ENCODE assay signal across 1 cellular context in the genomic region with DNA sequence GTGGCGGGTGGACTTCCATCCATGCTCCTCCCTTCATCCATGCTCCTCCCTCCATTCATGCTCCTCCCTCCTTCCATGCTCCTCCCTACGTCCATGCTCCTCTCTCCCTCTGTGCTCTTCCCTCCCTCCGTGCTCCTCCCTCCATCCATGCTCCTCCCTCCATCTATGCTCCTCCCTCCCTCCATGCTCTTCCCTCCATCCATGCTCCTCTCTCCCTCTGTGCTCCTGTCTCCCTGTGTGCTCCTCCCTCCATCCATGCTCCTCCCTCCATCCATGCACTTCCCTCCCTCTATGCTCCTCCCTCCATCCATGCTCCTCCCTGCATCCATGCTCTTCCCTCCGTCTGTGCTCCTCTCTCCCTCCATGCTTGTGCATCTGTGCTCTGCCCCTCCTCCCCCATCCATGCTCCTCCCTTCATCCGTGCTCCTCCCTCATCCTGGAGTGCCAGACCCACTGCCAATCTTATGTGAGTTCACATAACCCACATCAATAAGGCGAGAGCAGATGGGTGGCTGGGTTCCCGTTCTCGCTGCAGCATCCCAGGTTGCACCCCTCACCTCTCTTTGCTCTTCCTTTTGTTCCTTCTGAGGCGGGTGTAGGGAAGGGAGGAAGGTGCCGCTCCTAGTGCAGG.
TF ChIP-seq lines count a peak whose summit lies in the region.

No MANE protein-coding gene starts in this region.

TF ChIP-seq in K562, 482 proteins besides CTCF, POLR2A, EP300 and RAD21 (continued from another document and continues in another):
- TF ChIP-seq, protein P1, sequence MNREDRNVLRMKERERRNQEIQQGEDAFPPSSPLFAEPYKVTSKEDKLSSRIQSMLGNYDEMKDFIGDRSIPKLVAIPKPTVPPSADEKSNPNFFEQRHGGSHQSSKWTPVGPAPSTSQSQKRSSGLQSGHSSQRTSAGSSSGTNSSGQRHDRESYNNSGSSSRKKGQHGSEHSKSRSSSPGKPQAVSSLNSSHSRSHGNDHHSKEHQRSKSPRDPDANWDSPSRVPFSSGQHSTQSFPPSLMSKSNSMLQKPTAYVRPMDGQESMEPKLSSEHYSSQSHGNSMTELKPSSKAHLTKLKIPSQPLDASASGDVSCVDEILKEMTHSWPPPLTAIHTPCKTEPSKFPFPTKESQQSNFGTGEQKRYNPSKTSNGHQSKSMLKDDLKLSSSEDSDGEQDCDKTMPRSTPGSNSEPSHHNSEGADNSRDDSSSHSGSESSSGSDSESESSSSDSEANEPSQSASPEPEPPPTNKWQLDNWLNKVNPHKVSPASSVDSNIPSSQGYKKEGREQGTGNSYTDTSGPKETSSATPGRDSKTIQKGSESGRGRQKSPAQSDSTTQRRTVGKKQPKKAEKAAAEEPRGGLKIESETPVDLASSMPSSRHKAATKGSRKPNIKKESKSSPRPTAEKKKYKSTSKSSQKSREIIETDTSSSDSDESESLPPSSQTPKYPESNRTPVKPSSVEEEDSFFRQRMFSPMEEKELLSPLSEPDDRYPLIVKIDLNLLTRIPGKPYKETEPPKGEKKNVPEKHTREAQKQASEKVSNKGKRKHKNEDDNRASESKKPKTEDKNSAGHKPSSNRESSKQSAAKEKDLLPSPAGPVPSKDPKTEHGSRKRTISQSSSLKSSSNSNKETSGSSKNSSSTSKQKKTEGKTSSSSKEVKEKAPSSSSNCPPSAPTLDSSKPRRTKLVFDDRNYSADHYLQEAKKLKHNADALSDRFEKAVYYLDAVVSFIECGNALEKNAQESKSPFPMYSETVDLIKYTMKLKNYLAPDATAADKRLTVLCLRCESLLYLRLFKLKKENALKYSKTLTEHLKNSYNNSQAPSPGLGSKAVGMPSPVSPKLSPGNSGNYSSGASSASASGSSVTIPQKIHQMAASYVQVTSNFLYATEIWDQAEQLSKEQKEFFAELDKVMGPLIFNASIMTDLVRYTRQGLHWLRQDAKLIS (CRISPR knock-in tag; IDR thresholded peaks at IDR 0.05): no peak
- TF ChIP-seq U2AF2 (optimal IDR thresholded peaks at IDR 0.05; ENCODE audit: low read depth, low read length) (no peak), ZNF717 (CRISPR knock-in tag; IDR thresholded peaks at IDR 0.05) (no peak), MYBL2 (IDR thresholded peaks at IDR 0.05; ENCODE audit: low read depth) (no peak), MYBL2 (CRISPR knock-in tag; IDR thresholded peaks at IDR 0.05; ENCODE audit: borderline replicate concordance) (no peak), ARID2 (IDR thresholded peaks at IDR 0.05) (no peak), YY1 (IDR thresholded peaks at IDR 0.05; ENCODE audit: borderline replicate concordance in 1 of 3, control insufficient read depth in 1 of 3, extremely low read depth in 1 of 3, insufficient read depth in 3 of 3, insufficient read length in 1 of 3, insufficient replicate concordance in 2 of 3, low read depth in 1 of 3, low read length in 2 of 3) (no peak), MIER1 (IDR thresholded peaks at IDR 0.05; ENCODE audit: low read depth) (no peak), SUPT5H (IDR thresholded peaks at IDR 0.05) (no peak), HEY1 (CRISPR knock-in tag; IDR thresholded peaks at IDR 0.05; ENCODE audit: borderline replicate concordance) (no peak), ZNF561 (CRISPR knock-in tag; conservative IDR thresholded peaks at IDR 0.05) (no peak), RBM17 (IDR thresholded peaks at IDR 0.05; ENCODE audit: borderline replicate concordance, low read depth, low read length) (no peak), SREBF2 (CRISPR knock-in tag; IDR thresholded peaks at IDR 0.05) (no peak), CEBPG (CRISPR knock-in tag; IDR thresholded peaks at IDR 0.05) (no peak), CEBPG (tag; conservative IDR thresholded peaks at IDR 0.05 in 1 of 2, IDR thresholded peaks at IDR 0.05 in 1 of 2) (no peak), ZNF146 (CRISPR knock-in tag; IDR thresholded peaks at IDR 0.05; ENCODE audit: unreplicated experiment) (no peak), NFE2L1 (tag; IDR thresholded peaks at IDR 0.05; ENCODE audit: borderline replicate concordance, low read depth) (no peak), FOXJ3 (CRISPR knock-in tag; IDR thresholded peaks at IDR 0.05) (no peak), TAF15 (IDR thresholded peaks at IDR 0.05; ENCODE audit: low read depth, low read length) (no peak), ELF2 (CRISPR knock-in tag; IDR thresholded peaks at IDR 0.05) (no peak), ZNF140 (CRISPR knock-in tag; IDR thresholded peaks at IDR 0.05) (no peak), MAFG (tag; conservative IDR thresholded peaks at IDR 0.05) (no peak), ZKSCAN8 (CRISPR knock-in tag; IDR thresholded peaks at IDR 0.05) (no peak), SIN3A (IDR thresholded peaks at IDR 0.05; ENCODE audit: borderline replicate concordance in 2 of 2, control insufficient read depth in 1 of 2, low read depth in 2 of 2, low read length in 2 of 2) (no peak), ESRRB (CRISPR knock-in tag; IDR thresholded peaks at IDR 0.05; ENCODE audit: borderline replicate concordance) (no peak), ZFX (CRISPR knock-in tag; IDR thresholded peaks at IDR 0.05) (no peak), RBM39 (optimal IDR thresholded peaks at IDR 0.05; ENCODE audit: low read depth, low read length) (no peak), ELF1 (tag; IDR thresholded peaks at IDR 0.05) (no peak), HNRNPUL1 (IDR thresholded peaks at IDR 0.05; ENCODE audit: low read length) (no peak), ZNF253 (CRISPR knock-in tag; conservative IDR thresholded peaks at IDR 0.05) (no peak), NEUROD1 (IDR thresholded peaks at IDR 0.05; ENCODE audit: borderline replicate concordance, low read depth, low read length, partially characterized antibody) (no peak), ZNF584 (CRISPR knock-in tag; IDR thresholded peaks at IDR 0.05; ENCODE audit: low read depth) (no peak), MCM2 (IDR thresholded peaks at IDR 0.05; ENCODE audit: low read depth) (peak; percentile 71; the same call in 1 of the 2 replicates), SMC3 (conservative IDR thresholded peaks at IDR 0.05; ENCODE audit: insufficient read depth, low read depth, low read length) (0 out of 2 replicates have a peak, but pooled peaks have one; percentile 0), ZBTB8A (IDR thresholded peaks at IDR 0.05; ENCODE audit: partially characterized antibody) (no peak), GATAD2B (IDR thresholded peaks at IDR 0.05; ENCODE audit: borderline replicate concordance) (no peak), GTF2E2 (tag; IDR thresholded peaks at IDR 0.05) (no peak), ZNF239 (CRISPR knock-in tag; IDR thresholded peaks at IDR 0.05) (no peak), ARNT (IDR thresholded peaks at IDR 0.05) (no peak), ZNF23 (CRISPR knock-in tag; IDR thresholded peaks at IDR 0.05) (no peak), SMARCA4 (IDR thresholded peaks at IDR 0.05) (no peak), RFX1 (IDR thresholded peaks at IDR 0.05) (no peak)
- TF ChIP-seq, protein P2, sequence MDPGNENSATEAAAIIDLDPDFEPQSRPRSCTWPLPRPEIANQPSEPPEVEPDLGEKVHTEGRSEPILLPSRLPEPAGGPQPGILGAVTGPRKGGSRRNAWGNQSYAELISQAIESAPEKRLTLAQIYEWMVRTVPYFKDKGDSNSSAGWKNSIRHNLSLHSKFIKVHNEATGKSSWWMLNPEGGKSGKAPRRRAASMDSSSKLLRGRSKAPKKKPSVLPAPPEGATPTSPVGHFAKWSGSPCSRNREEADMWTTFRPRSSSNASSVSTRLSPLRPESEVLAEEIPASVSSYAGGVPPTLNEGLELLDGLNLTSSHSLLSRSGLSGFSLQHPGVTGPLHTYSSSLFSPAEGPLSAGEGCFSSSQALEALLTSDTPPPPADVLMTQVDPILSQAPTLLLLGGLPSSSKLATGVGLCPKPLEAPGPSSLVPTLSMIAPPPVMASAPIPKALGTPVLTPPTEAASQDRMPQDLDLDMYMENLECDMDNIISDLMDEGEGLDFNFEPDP (CRISPR knock-in tag; IDR thresholded peaks at IDR 0.05): no peak
- TF ChIP-seq, protein P3, sequence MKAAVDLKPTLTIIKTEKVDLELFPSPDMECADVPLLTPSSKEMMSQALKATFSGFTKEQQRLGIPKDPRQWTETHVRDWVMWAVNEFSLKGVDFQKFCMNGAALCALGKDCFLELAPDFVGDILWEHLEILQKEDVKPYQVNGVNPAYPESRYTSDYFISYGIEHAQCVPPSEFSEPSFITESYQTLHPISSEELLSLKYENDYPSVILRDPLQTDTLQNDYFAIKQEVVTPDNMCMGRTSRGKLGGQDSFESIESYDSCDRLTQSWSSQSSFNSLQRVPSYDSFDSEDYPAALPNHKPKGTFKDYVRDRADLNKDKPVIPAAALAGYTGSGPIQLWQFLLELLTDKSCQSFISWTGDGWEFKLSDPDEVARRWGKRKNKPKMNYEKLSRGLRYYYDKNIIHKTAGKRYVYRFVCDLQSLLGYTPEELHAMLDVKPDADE (conservative IDR thresholded peaks at IDR 0.05; ENCODE audit: control insufficient read depth, low read depth, low read length): no peak
- TF ChIP-seq, protein P4, sequence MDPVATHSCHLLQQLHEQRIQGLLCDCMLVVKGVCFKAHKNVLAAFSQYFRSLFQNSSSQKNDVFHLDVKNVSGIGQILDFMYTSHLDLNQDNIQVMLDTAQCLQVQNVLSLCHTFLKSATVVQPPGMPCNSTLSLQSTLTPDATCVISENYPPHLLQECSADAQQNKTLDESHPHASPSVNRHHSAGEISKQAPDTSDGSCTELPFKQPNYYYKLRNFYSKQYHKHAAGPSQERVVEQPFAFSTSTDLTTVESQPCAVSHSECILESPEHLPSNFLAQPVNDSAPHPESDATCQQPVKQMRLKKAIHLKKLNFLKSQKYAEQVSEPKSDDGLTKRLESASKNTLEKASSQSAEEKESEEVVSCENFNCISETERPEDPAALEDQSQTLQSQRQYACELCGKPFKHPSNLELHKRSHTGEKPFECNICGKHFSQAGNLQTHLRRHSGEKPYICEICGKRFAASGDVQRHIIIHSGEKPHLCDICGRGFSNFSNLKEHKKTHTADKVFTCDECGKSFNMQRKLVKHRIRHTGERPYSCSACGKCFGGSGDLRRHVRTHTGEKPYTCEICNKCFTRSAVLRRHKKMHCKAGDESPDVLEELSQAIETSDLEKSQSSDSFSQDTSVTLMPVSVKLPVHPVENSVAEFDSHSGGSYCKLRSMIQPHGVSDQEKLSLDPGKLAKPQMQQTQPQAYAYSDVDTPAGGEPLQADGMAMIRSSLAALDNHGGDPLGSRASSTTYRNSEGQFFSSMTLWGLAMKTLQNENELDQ (CRISPR knock-in tag; IDR thresholded peaks at IDR 0.05; ENCODE audit: borderline replicate concordance): no peak
- TF ChIP-seq, protein P5, sequence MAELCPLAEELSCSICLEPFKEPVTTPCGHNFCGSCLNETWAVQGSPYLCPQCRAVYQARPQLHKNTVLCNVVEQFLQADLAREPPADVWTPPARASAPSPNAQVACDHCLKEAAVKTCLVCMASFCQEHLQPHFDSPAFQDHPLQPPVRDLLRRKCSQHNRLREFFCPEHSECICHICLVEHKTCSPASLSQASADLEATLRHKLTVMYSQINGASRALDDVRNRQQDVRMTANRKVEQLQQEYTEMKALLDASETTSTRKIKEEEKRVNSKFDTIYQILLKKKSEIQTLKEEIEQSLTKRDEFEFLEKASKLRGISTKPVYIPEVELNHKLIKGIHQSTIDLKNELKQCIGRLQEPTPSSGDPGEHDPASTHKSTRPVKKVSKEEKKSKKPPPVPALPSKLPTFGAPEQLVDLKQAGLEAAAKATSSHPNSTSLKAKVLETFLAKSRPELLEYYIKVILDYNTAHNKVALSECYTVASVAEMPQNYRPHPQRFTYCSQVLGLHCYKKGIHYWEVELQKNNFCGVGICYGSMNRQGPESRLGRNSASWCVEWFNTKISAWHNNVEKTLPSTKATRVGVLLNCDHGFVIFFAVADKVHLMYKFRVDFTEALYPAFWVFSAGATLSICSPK (IDR thresholded peaks at IDR 0.05; ENCODE audit: borderline replicate concordance): no peak
- TF ChIP-seq, protein P6, sequence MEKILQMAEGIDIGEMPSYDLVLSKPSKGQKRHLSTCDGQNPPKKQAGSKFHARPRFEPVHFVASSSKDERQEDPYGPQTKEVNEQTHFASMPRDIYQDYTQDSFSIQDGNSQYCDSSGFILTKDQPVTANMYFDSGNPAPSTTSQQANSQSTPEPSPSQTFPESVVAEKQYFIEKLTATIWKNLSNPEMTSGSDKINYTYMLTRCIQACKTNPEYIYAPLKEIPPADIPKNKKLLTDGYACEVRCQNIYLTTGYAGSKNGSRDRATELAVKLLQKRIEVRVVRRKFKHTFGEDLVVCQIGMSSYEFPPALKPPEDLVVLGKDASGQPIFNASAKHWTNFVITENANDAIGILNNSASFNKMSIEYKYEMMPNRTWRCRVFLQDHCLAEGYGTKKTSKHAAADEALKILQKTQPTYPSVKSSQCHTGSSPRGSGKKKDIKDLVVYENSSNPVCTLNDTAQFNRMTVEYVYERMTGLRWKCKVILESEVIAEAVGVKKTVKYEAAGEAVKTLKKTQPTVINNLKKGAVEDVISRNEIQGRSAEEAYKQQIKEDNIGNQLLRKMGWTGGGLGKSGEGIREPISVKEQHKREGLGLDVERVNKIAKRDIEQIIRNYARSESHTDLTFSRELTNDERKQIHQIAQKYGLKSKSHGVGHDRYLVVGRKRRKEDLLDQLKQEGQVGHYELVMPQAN (IDR thresholded peaks at IDR 0.05; ENCODE audit: borderline replicate concordance): 0 out of 2 replicates have a peak, but pooled peaks have one; percentile 22
- TF ChIP-seq, protein P7, sequence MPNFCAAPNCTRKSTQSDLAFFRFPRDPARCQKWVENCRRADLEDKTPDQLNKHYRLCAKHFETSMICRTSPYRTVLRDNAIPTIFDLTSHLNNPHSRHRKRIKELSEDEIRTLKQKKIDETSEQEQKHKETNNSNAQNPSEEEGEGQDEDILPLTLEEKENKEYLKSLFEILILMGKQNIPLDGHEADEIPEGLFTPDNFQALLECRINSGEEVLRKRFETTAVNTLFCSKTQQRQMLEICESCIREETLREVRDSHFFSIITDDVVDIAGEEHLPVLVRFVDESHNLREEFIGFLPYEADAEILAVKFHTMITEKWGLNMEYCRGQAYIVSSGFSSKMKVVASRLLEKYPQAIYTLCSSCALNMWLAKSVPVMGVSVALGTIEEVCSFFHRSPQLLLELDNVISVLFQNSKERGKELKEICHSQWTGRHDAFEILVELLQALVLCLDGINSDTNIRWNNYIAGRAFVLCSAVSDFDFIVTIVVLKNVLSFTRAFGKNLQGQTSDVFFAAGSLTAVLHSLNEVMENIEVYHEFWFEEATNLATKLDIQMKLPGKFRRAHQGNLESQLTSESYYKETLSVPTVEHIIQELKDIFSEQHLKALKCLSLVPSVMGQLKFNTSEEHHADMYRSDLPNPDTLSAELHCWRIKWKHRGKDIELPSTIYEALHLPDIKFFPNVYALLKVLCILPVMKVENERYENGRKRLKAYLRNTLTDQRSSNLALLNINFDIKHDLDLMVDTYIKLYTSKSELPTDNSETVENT (CRISPR knock-in tag; IDR thresholded peaks at IDR 0.05): no peak
- TF ChIP-seq, protein P8, sequence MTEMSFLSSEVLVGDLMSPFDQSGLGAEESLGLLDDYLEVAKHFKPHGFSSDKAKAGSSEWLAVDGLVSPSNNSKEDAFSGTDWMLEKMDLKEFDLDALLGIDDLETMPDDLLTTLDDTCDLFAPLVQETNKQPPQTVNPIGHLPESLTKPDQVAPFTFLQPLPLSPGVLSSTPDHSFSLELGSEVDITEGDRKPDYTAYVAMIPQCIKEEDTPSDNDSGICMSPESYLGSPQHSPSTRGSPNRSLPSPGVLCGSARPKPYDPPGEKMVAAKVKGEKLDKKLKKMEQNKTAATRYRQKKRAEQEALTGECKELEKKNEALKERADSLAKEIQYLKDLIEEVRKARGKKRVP (CRISPR knock-in tag; IDR thresholded peaks at IDR 0.05): no peak
